ENCODE assay signal across 19 cellular contexts in genomic region chr20:37205130-37205529, GRCh38. TPM values are rescaled to one million over a fixed set of nuclear protein-coding genes. Genes with fewer than 3 reads are reported as not detected.
"Had no signal": no experiment of that assay in that cellular context is flagged by ENCODE, and none has a peak within 500 bp of the region (broad histone marks: within the 10 kb centered on the region; RNA-seq: fewer than 3 reads in every experiment).

No MANE protein-coding gene starts in this region.

- H3K27me3 Mint-ChIP-seq: central memory CD8-positive, alpha-beta T cell had no signal

- DNase-seq: activated CD4-positive, alpha-beta T cell treated with anti-CD3 and anti-CD28 coated beads, Interleukin-2, amount 50 U/mL, for 48 hours; activated effector memory CD4-positive, alpha-beta T cell treated with Interleukin-2 at 50 U/mL for 16 hours; activated naive CD4-positive, alpha-beta T cell treated with anti-CD3 and anti-CD28 coated beads, Interleukin-2, amount 50 U/mL, for 16 hours; effector CD8-positive, alpha-beta T cell; foreskin keratinocyte; glutamatergic neuron; stimulated activated CD4-positive, alpha-beta T cell treated with anti-CD3 and anti-CD28 coated beads, Interleukin-2, amount 100 ng/mL, for 24 hours; tibial artery had no signal

- H3K4me3 Mint-ChIP-seq: central memory CD8-positive, alpha-beta T cell; nephron had no signal

- H3K27ac ChIP-seq: foreskin keratinocyte, tibial artery, vagina, VCaP had no signal

- H3K9me3 Mint-ChIP-seq: central memory CD8-positive, alpha-beta T cell; nephron had no signal

- H3K9me3 ChIP-seq: tibial artery, vagina had no signal

- ATAC-seq: foreskin keratinocyte had no signal

- H3K27me3 ChIP-seq: foreskin keratinocyte, tibial artery, vagina had no signal

- H3K4me3 ChIP-seq: coronary artery, tibial artery, vagina had no signal

RNA-seq across cellular contexts. Expression of gene GHRH, which starts 56.5 kb away (rescaled TPM):
- total RNA-seq: foreskin keratinocyte, lower leg skin, mesenteric fat pad, osteocyte, pulmonary artery endothelial cell, subcutaneous adipose tissue, vagina had no signal
- polyA plus RNA-seq: adipose tissue, foreskin keratinocyte had no signal
